Comparison of ENCODE assay signal across 3 cellular contexts in genomic region chr9:136648746-136649145, GRCh38.
TF ChIP-seq lines count a peak whose summit lies in the region.

No MANE protein-coding gene starts in this region.

TF ChIP-seq in liver, 16 proteins besides CTCF, POLR2A, EP300 and RAD21:
- TF ChIP-seq, protein P1, sequence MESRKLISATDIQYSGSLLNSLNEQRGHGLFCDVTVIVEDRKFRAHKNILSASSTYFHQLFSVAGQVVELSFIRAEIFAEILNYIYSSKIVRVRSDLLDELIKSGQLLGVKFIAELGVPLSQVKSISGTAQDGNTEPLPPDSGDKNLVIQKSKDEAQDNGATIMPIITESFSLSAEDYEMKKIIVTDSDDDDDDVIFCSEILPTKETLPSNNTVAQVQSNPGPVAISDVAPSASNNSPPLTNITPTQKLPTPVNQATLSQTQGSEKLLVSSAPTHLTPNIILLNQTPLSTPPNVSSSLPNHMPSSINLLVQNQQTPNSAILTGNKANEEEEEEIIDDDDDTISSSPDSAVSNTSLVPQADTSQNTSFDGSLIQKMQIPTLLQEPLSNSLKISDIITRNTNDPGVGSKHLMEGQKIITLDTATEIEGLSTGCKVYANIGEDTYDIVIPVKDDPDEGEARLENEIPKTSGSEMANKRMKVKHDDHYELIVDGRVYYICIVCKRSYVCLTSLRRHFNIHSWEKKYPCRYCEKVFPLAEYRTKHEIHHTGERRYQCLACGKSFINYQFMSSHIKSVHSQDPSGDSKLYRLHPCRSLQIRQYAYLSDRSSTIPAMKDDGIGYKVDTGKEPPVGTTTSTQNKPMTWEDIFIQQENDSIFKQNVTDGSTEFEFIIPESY (IDR thresholded peaks at IDR 0.05): no peak
- TF ChIP-seq SP1 (IDR thresholded peaks at IDR 0.05) (peak; percentile 44), NR2F2 (IDR thresholded peaks at IDR 0.05) (peak; percentile 91), FOXA1 (IDR thresholded peaks at IDR 0.05) (no peak), JUND (IDR thresholded peaks at IDR 0.05) (no peak), GABPA (IDR thresholded peaks at IDR 0.05 in 1 of 2, conservative IDR thresholded peaks at IDR 0.05 in 1 of 2) (no peak), HNF4G (IDR thresholded peaks at IDR 0.05) (no peak), RXRA (IDR thresholded peaks at IDR 0.05) (peak in 1 of 2 donors; percentile 33), EGR1 (IDR thresholded peaks at IDR 0.05; ENCODE audit: low read depth in 2 of 2) (no peak), FOXA2 (IDR thresholded peaks at IDR 0.05) (no peak), YY1 (IDR thresholded peaks at IDR 0.05) (no peak), TAF1 (conservative IDR thresholded peaks at IDR 0.05) (no peak), HNF4A (conservative IDR thresholded peaks at IDR 0.05) (no peak)
- TF ChIP-seq, protein P2, sequence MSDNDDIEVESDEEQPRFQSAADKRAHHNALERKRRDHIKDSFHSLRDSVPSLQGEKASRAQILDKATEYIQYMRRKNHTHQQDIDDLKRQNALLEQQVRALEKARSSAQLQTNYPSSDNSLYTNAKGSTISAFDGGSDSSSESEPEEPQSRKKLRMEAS (IDR thresholded peaks at IDR 0.05): no peak
- TF ChIP-seq, protein P3, sequence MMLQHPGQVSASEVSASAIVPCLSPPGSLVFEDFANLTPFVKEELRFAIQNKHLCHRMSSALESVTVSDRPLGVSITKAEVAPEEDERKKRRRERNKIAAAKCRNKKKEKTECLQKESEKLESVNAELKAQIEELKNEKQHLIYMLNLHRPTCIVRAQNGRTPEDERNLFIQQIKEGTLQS (IDR thresholded peaks at IDR 0.05): no peak
- TF ChIP-seq, protein P4, sequence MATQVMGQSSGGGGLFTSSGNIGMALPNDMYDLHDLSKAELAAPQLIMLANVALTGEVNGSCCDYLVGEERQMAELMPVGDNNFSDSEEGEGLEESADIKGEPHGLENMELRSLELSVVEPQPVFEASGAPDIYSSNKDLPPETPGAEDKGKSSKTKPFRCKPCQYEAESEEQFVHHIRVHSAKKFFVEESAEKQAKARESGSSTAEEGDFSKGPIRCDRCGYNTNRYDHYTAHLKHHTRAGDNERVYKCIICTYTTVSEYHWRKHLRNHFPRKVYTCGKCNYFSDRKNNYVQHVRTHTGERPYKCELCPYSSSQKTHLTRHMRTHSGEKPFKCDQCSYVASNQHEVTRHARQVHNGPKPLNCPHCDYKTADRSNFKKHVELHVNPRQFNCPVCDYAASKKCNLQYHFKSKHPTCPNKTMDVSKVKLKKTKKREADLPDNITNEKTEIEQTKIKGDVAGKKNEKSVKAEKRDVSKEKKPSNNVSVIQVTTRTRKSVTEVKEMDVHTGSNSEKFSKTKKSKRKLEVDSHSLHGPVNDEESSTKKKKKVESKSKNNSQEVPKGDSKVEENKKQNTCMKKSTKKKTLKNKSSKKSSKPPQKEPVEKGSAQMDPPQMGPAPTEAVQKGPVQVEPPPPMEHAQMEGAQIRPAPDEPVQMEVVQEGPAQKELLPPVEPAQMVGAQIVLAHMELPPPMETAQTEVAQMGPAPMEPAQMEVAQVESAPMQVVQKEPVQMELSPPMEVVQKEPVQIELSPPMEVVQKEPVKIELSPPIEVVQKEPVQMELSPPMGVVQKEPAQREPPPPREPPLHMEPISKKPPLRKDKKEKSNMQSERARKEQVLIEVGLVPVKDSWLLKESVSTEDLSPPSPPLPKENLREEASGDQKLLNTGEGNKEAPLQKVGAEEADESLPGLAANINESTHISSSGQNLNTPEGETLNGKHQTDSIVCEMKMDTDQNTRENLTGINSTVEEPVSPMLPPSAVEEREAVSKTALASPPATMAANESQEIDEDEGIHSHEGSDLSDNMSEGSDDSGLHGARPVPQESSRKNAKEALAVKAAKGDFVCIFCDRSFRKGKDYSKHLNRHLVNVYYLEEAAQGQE (IDR thresholded peaks at IDR 0.05): no peak
TF ChIP-seq in liver: peak in this region for 3.

TF ChIP-seq in HepG2, 621 proteins besides CTCF, POLR2A, EP300 and RAD21 (continues in another document):
- TF ChIP-seq ZMYM3 (CRISPR knock-in tag; IDR thresholded peaks at IDR 0.05) (no peak), MTF2 (CRISPR knock-in tag; IDR thresholded peaks at IDR 0.05; ENCODE audit: borderline replicate concordance) (no peak), CENPBD1 (CRISPR knock-in tag; IDR thresholded peaks at IDR 0.05; ENCODE audit: borderline replicate concordance, low read depth) (no peak), TAF1 (CRISPR knock-in tag; IDR thresholded peaks at IDR 0.05) (no peak), SIN3B (IDR thresholded peaks at IDR 0.05; ENCODE audit: low read length) (no peak), ZNF335 (CRISPR knock-in tag; IDR thresholded peaks at IDR 0.05) (no peak), NFKBIZ (CRISPR knock-in tag; IDR thresholded peaks at IDR 0.05) (no peak), LCORL (IDR thresholded peaks at IDR 0.05) (no peak), LCORL (CRISPR knock-in tag; IDR thresholded peaks at IDR 0.05) (no peak), MAFK (conservative IDR thresholded peaks at IDR 0.05 in 1 of 2, IDR thresholded peaks at IDR 0.05 in 1 of 2; ENCODE audit: low read length in 2 of 2) (no peak), ZNF616 (CRISPR knock-in tag; IDR thresholded peaks at IDR 0.05; ENCODE audit: low read depth) (no peak)
- TF ChIP-seq, protein P5, sequence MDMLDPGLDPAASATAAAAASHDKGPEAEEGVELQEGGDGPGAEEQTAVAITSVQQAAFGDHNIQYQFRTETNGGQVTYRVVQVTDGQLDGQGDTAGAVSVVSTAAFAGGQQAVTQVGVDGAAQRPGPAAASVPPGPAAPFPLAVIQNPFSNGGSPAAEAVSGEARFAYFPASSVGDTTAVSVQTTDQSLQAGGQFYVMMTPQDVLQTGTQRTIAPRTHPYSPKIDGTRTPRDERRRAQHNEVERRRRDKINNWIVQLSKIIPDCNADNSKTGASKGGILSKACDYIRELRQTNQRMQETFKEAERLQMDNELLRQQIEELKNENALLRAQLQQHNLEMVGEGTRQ (IDR thresholded peaks at IDR 0.05; ENCODE audit: low read depth, low read length): no peak
- TF ChIP-seq, protein P5 (CRISPR knock-in tag; IDR thresholded peaks at IDR 0.05; ENCODE audit: borderline replicate concordance): no peak
- TF ChIP-seq, protein P6, sequence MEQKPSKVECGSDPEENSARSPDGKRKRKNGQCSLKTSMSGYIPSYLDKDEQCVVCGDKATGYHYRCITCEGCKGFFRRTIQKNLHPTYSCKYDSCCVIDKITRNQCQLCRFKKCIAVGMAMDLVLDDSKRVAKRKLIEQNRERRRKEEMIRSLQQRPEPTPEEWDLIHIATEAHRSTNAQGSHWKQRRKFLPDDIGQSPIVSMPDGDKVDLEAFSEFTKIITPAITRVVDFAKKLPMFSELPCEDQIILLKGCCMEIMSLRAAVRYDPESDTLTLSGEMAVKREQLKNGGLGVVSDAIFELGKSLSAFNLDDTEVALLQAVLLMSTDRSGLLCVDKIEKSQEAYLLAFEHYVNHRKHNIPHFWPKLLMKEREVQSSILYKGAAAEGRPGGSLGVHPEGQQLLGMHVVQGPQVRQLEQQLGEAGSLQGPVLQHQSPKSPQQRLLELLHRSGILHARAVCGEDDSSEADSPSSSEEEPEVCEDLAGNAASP (CRISPR knock-in tag; IDR thresholded peaks at IDR 0.05; ENCODE audit: borderline replicate concordance): no peak
- TF ChIP-seq, protein P7, sequence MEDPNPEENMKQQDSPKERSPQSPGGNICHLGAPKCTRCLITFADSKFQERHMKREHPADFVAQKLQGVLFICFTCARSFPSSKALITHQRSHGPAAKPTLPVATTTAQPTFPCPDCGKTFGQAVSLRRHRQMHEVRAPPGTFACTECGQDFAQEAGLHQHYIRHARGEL (CRISPR knock-in tag; IDR thresholded peaks at IDR 0.05): no peak
- TF ChIP-seq, protein P8, sequence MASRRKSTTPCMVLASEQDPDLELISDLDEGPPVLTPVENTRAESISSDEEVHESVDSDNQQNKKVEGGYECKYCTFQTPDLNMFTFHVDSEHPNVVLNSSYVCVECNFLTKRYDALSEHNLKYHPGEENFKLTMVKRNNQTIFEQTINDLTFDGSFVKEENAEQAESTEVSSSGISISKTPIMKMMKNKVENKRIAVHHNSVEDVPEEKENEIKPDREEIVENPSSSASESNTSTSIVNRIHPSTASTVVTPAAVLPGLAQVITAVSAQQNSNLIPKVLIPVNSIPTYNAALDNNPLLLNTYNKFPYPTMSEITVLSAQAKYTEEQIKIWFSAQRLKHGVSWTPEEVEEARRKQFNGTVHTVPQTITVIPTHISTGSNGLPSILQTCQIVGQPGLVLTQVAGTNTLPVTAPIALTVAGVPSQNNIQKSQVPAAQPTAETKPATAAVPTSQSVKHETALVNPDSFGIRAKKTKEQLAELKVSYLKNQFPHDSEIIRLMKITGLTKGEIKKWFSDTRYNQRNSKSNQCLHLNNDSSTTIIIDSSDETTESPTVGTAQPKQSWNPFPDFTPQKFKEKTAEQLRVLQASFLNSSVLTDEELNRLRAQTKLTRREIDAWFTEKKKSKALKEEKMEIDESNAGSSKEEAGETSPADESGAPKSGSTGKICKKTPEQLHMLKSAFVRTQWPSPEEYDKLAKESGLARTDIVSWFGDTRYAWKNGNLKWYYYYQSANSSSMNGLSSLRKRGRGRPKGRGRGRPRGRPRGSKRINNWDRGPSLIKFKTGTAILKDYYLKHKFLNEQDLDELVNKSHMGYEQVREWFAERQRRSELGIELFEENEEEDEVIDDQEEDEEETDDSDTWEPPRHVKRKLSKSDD (CRISPR knock-in tag; IDR thresholded peaks at IDR 0.05; ENCODE audit: low read depth): no peak

TF ChIP-seq in endothelial cell of umbilical vein, 7 proteins besides CTCF, POLR2A, EP300 and RAD21:
- TF ChIP-seq FOS (IDR thresholded peaks at IDR 0.05; ENCODE audit: borderline replicate concordance, insufficient read depth, low read length) (no peak), MYC (IDR thresholded peaks at IDR 0.05; ENCODE audit: low read depth, low read length) (no peak), GATA2 (IDR thresholded peaks at IDR 0.05; ENCODE audit: insufficient read depth, insufficient read length, low read depth, low read length) (peak; percentile 28), EZH2 (IDR thresholded peaks at IDR 0.05; ENCODE audit: borderline replicate concordance, low read depth, low read length, severe bottlenecking) (no peak), POLR2AphosphoS5 (IDR thresholded peaks at IDR 0.05; ENCODE audit: insufficient read depth, low read depth, low read length) (peak; percentile 91), JUN (IDR thresholded peaks at IDR 0.05; ENCODE audit: borderline replicate concordance, insufficient read depth, insufficient read length, low read depth) (peak; percentile 18)
- TF ChIP-seq, protein P2 (IDR thresholded peaks at IDR 0.05; ENCODE audit: insufficient read depth, insufficient read length): peak; percentile 41
TF ChIP-seq in endothelial cell of umbilical vein: peak in this region for 4.
